In the genomic region with DNA sequence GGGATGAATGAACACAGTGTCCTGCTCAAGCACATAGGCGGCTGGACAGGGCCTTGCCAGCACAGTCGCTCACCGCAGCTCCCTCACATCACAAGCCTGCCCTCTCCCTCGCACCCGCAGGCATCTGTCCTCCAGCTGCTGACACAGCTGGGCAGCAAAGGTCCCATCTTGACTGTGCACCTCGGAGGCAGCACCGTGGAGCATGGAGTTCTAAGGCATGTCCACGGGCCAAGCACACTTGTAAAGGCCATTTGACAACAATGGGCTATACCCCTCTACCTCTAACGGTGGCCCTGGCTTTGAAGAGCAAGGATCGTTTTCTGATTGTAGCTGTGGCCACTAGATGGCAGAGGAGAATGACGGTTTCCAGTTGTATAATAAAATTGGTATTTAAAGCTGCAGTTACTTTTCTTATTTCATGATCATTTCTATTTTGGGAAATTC, we compare ENCODE assay signal across 8 cellular contexts. TPM values are rescaled to one million over a fixed set of nuclear protein-coding genes. Genes with fewer than 3 reads are reported as not detected.
DNase-seq lines count a peak whose midpoint lies in the region; ATAC-seq and TF ChIP-seq lines count a peak whose summit lies in the region.

No MANE protein-coding gene starts in this region.

- no peak overlapping the region for H3K27ac Mint-ChIP-seq in activated CD4-positive, alpha-beta memory T cell treated with anti-CD3 and anti-CD28 coated beads for 36 hours

- ATAC-seq in GM21423 (IDR thresholded peaks at IDR 0.05; ENCODE audit: unreplicated experiment) = no peak

- H3K36me3 ChIP-seq in cardiac muscle cell (no peaks in the 10 kb centered on the region), sigmoid colon (no peaks in the 10 kb centered on the region)

- H3K27me3 ChIP-seq in cardiac muscle cell (no peaks in the 10 kb centered on the region), sigmoid colon (no peaks in the 10 kb centered on the region)

- no peak for TF ChIP-seq EP300 in sigmoid colon (IDR thresholded peaks at IDR 0.05)

- H3K4me3 Mint-ChIP-seq in activated CD4-positive, alpha-beta memory T cell treated with anti-CD3 and anti-CD28 coated beads for 36 hours = no peak overlapping the region

- no peaks in the 10 kb centered on the region for H3K9me3 Mint-ChIP-seq in activated CD4-positive, alpha-beta memory T cell treated with anti-CD3 and anti-CD28 coated beads for 36 hours

- H3K9me3 ChIP-seq in cardiac muscle cell (ENCODE audit: low read depth) (no peaks in the 10 kb centered on the region), sigmoid colon (no peaks in the 10 kb centered on the region)

- POLR2A ChIA-PET in activated CD4-positive, alpha-beta memory T cell treated with anti-CD3 and anti-CD28 coated beads for 36 hours (lab: Charles Lee) = no interaction called here

- DNase-seq in NCI-H82 (lab: John Stamatoyannopoulos, UW) (peak; percentile 52), NCI-H82 treated with DMSO at 0.1 percent for 48 hours (lab: John Stamatoyannopoulos, UW; ENCODE audit: unreplicated experiment) (no peak), HK-2 (ENCODE audit: unreplicated experiment) (peak; percentile 8), cardiac muscle cell (ENCODE audit: low read depth in 1 of 2, low spot score in 1 of 2) (peak; percentile 19 to 32), sigmoid colon (no peak), KG1 (lab: John Stamatoyannopoulos, UW) (no peak)
- DNase-seq in activated CD4-positive, alpha-beta memory T cell treated with anti-CD3 and anti-CD28 coated beads for 36 hours = peak; percentile 18

- TF ChIP-seq CTCF in cardiac muscle cell (IDR thresholded peaks at IDR 0.05; ENCODE audit: low read depth, low read length) (peak; percentile 58), sigmoid colon (IDR thresholded peaks at IDR 0.05) (peak in 3 of 4 experiments; percentile 12 to 32 (median 28))

- intact Hi-C loops in activated CD4-positive, alpha-beta memory T cell treated with anti-CD3 and anti-CD28 coated beads for 36 hours (cut with micrococcal nuclease) = loop anchor here (10.0 kb wide), 3 partner anchors 154 to 574 kb away; a partner anchor contains a TSS
- intact Hi-C loops in sigmoid colon (cut with DNase I) = loop anchor here (10.0 kb wide), 2 partner anchors 464 to 594 kb away; no protein-coding TSS in a partner anchor

- no peak for TF ChIP-seq POLR2A in sigmoid colon (IDR thresholded peaks at IDR 0.05)

- no peaks in the 10 kb centered on the region for H3K36me3 Mint-ChIP-seq in activated CD4-positive, alpha-beta memory T cell treated with anti-CD3 and anti-CD28 coated beads for 36 hours

- H3K27ac ChIP-seq in cardiac muscle cell = no peak overlapping the region
- H3K27ac ChIP-seq in sigmoid colon = peak overlapping the region; percentile 12 to 45 (median 28)

- H3K27me3 Mint-ChIP-seq in activated CD4-positive, alpha-beta memory T cell treated with anti-CD3 and anti-CD28 coated beads for 36 hours = no peaks in the 10 kb centered on the region

- 39 to 43% methylated on average over 11 of the region's 11 CpGs for WGBS in sigmoid colon, 2 donors

- CTCF ChIA-PET in activated CD4-positive, alpha-beta memory T cell treated with anti-CD3 and anti-CD28 coated beads for 36 hours (lab: Charles Lee) = interaction anchor here (0.6 to 2.4 kb wide), 15 partner anchors 10 to 1169 kb away, joined by 3 to 16 read pairs (median 4); a partner anchor contains a TSS

- no peaks in the 10 kb centered on the region for H3K4me1 ChIP-seq in cardiac muscle cell (ENCODE audit: low read depth)
- peaks cover 0 to 6% (median 2%) of the 10 kb centered on the region in 4 donors for H3K4me1 ChIP-seq in sigmoid colon

- peaks cover 14% of the 10 kb centered on the region for H3K4me1 Mint-ChIP-seq in activated CD4-positive, alpha-beta memory T cell treated with anti-CD3 and anti-CD28 coated beads for 36 hours (ENCODE audit: low read depth)

- H3K4me3 ChIP-seq in cardiac muscle cell = no peak overlapping the region
- H3K4me3 ChIP-seq in sigmoid colon = no peak overlapping the region

RNA-seq across cellular contexts. Expression of a gene that starts 53.8 kb away (rescaled TPM):
- total RNA-seq in activated CD4-positive, alpha-beta memory T cell treated with anti-CD3 and anti-CD28 coated beads for 36 hours = under 1 TPM; 0.26 to 0.36 TPM
- 0.45 and 0.88 TPM in 2 replicates for total RNA-seq in cardiac muscle cell
- 1.1 TPM in 1 of 2 replicates, not detected in the other for polyA plus RNA-seq in cardiac muscle cell
- total RNA-seq in sigmoid colon = under 1 TPM in 2 of 4 donors, not detected in 2; 0.36 to 0.81 TPM
- polyA plus RNA-seq in sigmoid colon = under 1 TPM in 1 of 3 donors, not detected in 2; 0.47 TPM

Comparison
In these comparisons a context has a peak if more than half of its experiments do, and no peak if none do; other contexts are left out.
1. DNase-seq: peak in NCI-H82 (single experiment), HK-2 (single experiment), activated CD4-positive, alpha-beta memory T cell treated with anti-CD3 and anti-CD28 coated beads for 36 hours (single experiment) and cardiac muscle cell (2 of 2); none in NCI-H82 treated with DMSO at 0.1 percent for 48 hours (single experiment), sigmoid colon (single experiment) and KG1 (single experiment).